6 cellular contexts compared by ENCODE assay signal in genomic region chr10:49995321-49995720, GRCh38. TPM values are rescaled to one million over a fixed set of nuclear protein-coding genes. Genes with fewer than 3 reads are reported as not detected.
DNase-seq lines count a peak whose midpoint lies in the region; ATAC-seq and TF ChIP-seq lines count a peak whose summit lies in the region.
"Not testable (repeated sequence)": the region's sequence is repeated elsewhere in the genome, so short reads cannot be mapped to it uniquely, and the experiment has no call there.

No MANE protein-coding gene starts in this region.

- H3K36me3 ChIP-seq in CD8-positive, alpha-beta T cell (ENCODE audit: insufficient read depth, low read length), result not testable (repeated sequence)

- H3K27ac ChIP-seq in CD8-positive, alpha-beta T cell (ENCODE audit: low read depth, low read length), result not testable (repeated sequence)

- not testable (repeated sequence) for H3K9me3 ChIP-seq in CD8-positive, alpha-beta T cell (ENCODE audit: low read length)

- not testable (repeated sequence) for H3K4me3 ChIP-seq in CD8-positive, alpha-beta T cell (ENCODE audit: low read depth, low read length); foreskin fibroblast (ENCODE audit: low read depth in 1 of 2, low read length in 2 of 2)

- H3K4me1 Mint-ChIP-seq in CD8-positive, alpha-beta T cell (ENCODE audit: low read depth); activated T-cell treated with anti-CD3 and anti-CD28 coated beads, Interleukin-2, amount 50 U/mL, for 72 hours (ENCODE audit: low read depth): not testable (repeated sequence)

- ATAC-seq in CD8-positive, alpha-beta T cell; activated T-cell treated with anti-CD3 and anti-CD28 coated beads, Interleukin-2, amount 50 U/mL, for 72 hours (replicated peaks in 1 of 2): not testable (repeated sequence)

- peak overlapping the region; percentile 16 for H3K27ac Mint-ChIP-seq in CD8-positive, alpha-beta T cell
- peak overlapping the region; percentile 7 for H3K27ac Mint-ChIP-seq in activated T-cell treated with anti-CD3 and anti-CD28 coated beads, Interleukin-2, amount 50 U/mL, for 72 hours

- POLR2A ChIA-PET in CD8-positive, alpha-beta T cell (lab: Charles Lee), result not testable (repeated sequence)

- TF ChIP-seq POLR2A in erythroblast (IDR thresholded peaks at IDR 0.05; ENCODE audit: low read length), result not testable (repeated sequence)

- not testable (repeated sequence) for H3K4me3 Mint-ChIP-seq in CD8-positive, alpha-beta T cell; activated T-cell treated with anti-CD3 and anti-CD28 coated beads, Interleukin-2, amount 50 U/mL, for 72 hours

- H3K36me3 Mint-ChIP-seq in CD8-positive, alpha-beta T cell, result peaks cover 21% of the 10 kb centered on the region
- H3K36me3 Mint-ChIP-seq in activated T-cell treated with anti-CD3 and anti-CD28 coated beads, Interleukin-2, amount 50 U/mL, for 72 hours (ENCODE audit: insufficient read depth in 2 of 2), result not testable (repeated sequence)

- CTCF ChIA-PET in CD8-positive, alpha-beta T cell (lab: Charles Lee), result not testable (repeated sequence)

- not testable (repeated sequence) for TF ChIP-seq CTCF in CD8-positive, alpha-beta T cell (IDR thresholded peaks at IDR 0.05); foreskin fibroblast (IDR thresholded peaks at IDR 0.05; ENCODE audit: low read depth, low read length)

- not testable (repeated sequence) for H3K4me1 ChIP-seq in CD8-positive, alpha-beta T cell (ENCODE audit: insufficient read depth, low read length)

- H3K9me3 Mint-ChIP-seq in CD8-positive, alpha-beta T cell; activated T-cell treated with anti-CD3 and anti-CD28 coated beads, Interleukin-2, amount 50 U/mL, for 72 hours: not testable (repeated sequence)

- not testable (repeated sequence) for DNase-seq in CD8-positive, alpha-beta T cell; activated T-cell treated with anti-CD3 and anti-CD28 coated beads, Interleukin-2, amount 50 U/mL, for 72 hours
- DNase-seq in erythroblast (lab: John Stamatoyannopoulos, UW) (peak; percentile 15 to 41), fibroblast of gingiva (ENCODE audit: low read depth) (peak; percentile 49), fibroblast of peridontal ligament (ENCODE audit: extremely low read depth) (peak; percentile 26), foreskin fibroblast (peak; percentile 13 to 54)

- not testable (repeated sequence) for H3K27me3 ChIP-seq in CD8-positive, alpha-beta T cell (ENCODE audit: insufficient read depth, low read length)

- not testable (repeated sequence) for H3K27me3 Mint-ChIP-seq in CD8-positive, alpha-beta T cell (ENCODE audit: low read depth); activated T-cell treated with anti-CD3 and anti-CD28 coated beads, Interleukin-2, amount 50 U/mL, for 72 hours (ENCODE audit: low read depth)

- intact Hi-C loops in CD8-positive, alpha-beta T cell (cut with DNase I, micrococcal nuclease), result not testable (repeated sequence)

RNA-seq across cellular contexts. Expression of gene AGAP6, which starts 7.1 kb away (rescaled TPM):
- 1 to 10 TPM; 7.5 TPM for total RNA-seq in CD8-positive, alpha-beta T cell
- 10 to 100 TPM; 18.4 to 21.9 TPM for total RNA-seq in activated T-cell treated with anti-CD3 and anti-CD28 coated beads, Interleukin-2, amount 50 U/mL, for 72 hours

RNA-seq across cellular contexts. Expression of gene TIMM23B, which starts 53.5 kb away (rescaled TPM):
- 10 to 100 TPM; 27.1 to 32.5 TPM for total RNA-seq in CD8-positive, alpha-beta T cell
- 10 to 100 TPM; 18.3 to 23.3 TPM for total RNA-seq in activated T-cell treated with anti-CD3 and anti-CD28 coated beads, Interleukin-2, amount 50 U/mL, for 72 hours

RNA-seq across cellular contexts. Expression of gene PARG, which starts 53.5 kb away (rescaled TPM):
- 10 to 100 TPM; 17.4 to 20.5 TPM for total RNA-seq in CD8-positive, alpha-beta T cell
- 10 to 100 TPM; 32.1 to 33.4 TPM for total RNA-seq in activated T-cell treated with anti-CD3 and anti-CD28 coated beads, Interleukin-2, amount 50 U/mL, for 72 hours
